In genomic region chr19:53870485-53870844, GRCh38 we compare ENCODE assay signal across 1 cellular context.
TF ChIP-seq lines count a peak whose summit lies in the region.

No MANE protein-coding gene starts in this region.

TF ChIP-seq in A549, 52 proteins besides CTCF, POLR2A, EP300 and RAD21 (continued from another document):
- TF ChIP-seq, protein P1, sequence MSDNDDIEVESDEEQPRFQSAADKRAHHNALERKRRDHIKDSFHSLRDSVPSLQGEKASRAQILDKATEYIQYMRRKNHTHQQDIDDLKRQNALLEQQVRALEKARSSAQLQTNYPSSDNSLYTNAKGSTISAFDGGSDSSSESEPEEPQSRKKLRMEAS (IDR thresholded peaks at IDR 0.05): no peak
- TF ChIP-seq NPAS2 (CRISPR knock-in tag; IDR thresholded peaks at IDR 0.05; ENCODE audit: borderline replicate concordance): no peak
- TF ChIP-seq HOXB5 (CRISPR knock-in tag; IDR thresholded peaks at IDR 0.05): no peak
- TF ChIP-seq HOXA7 (CRISPR knock-in tag; IDR thresholded peaks at IDR 0.05): peak; percentile 92
- TF ChIP-seq RFX5 (IDR thresholded peaks at IDR 0.05): no peak
- TF ChIP-seq NFE2L2 (conservative IDR thresholded peaks at IDR 0.05; ENCODE audit: low read length): no peak
- peak; percentile 94 for TF ChIP-seq TFCP2L1 (CRISPR knock-in tag; IDR thresholded peaks at IDR 0.05)
- TF ChIP-seq ESRRA (IDR thresholded peaks at IDR 0.05; ENCODE audit: borderline replicate concordance, low read length): no peak
- TF ChIP-seq RARB (CRISPR knock-in tag; IDR thresholded peaks at IDR 0.05): peak; percentile 84
